1 cellular context compared by ENCODE assay signal in genomic region chr9:35882265-35882848, GRCh38.
TF ChIP-seq lines count a peak whose summit lies in the region.

No MANE protein-coding gene starts in this region.

TF ChIP-seq in neural cell, 6 proteins besides CTCF, POLR2A, EP300 and RAD21:
- peak; percentile 95 for TF ChIP-seq SMC3 (conservative IDR thresholded peaks at IDR 0.05; ENCODE audit: poor library complexity)
- no peak for TF ChIP-seq REST (IDR thresholded peaks at IDR 0.05; ENCODE audit: borderline replicate concordance)
- no peak for TF ChIP-seq POLR2AphosphoS5 (IDR thresholded peaks at IDR 0.05)
- no peak for TF ChIP-seq MXI1 (conservative IDR thresholded peaks at IDR 0.05; ENCODE audit: poor library complexity, severe bottlenecking)
